In genomic region chr1:26290416-26291261, GRCh38 we compare ENCODE assay signal across 9 cellular contexts. TPM values are rescaled to one million over a fixed set of nuclear protein-coding genes. Genes with fewer than 3 reads are reported as not detected.
A peak's percentile ranks its signal among the peaks of the same experiment; 100 is the strongest.
DNase-seq lines count a peak whose midpoint lies in the region; ATAC-seq lines count a peak whose summit lies in the region.
"Had no signal": no experiment of that assay in that cellular context is flagged by ENCODE, and none has a peak within 500 bp of the region (broad histone marks: within the 10 kb centered on the region; RNA-seq: fewer than 3 reads in every experiment).

No MANE protein-coding gene starts in this region.

- H3K4ac ChIP-seq in neuronal stem cell (ENCODE audit: low read length): no peak overlapping the region

- no peak overlapping the region for H2AFZ ChIP-seq in neuronal stem cell (ENCODE audit: low read length)

- peak overlapping the region; percentile 89 for H3K27ac ChIP-seq in effector memory CD4-positive, alpha-beta T cell (ENCODE audit: insufficient read depth, low read length, poor library complexity, severe bottlenecking)
- H3K27ac ChIP-seq in neuronal stem cell (replicated peaks; ENCODE audit: low read length): no peak overlapping the region
- H3K27ac ChIP-seq: foreskin keratinocyte had no signal

- H4K91ac ChIP-seq in neuronal stem cell (ENCODE audit: low read depth, low read length, poor library complexity): no peak overlapping the region

- DNase-seq in ELF-1 (ENCODE audit: low read depth, low spot score) (peak; percentile 68), NOMO-1 treated with dmso at 0.1 percent for 144 hours (lab: John Stamatoyannopoulos, UW; ENCODE audit: unreplicated experiment) (peak; percentile 37), neuronal stem cell (ENCODE audit: low spot score) (no peak), amniotic stem cell (lab: John Stamatoyannopoulos, UW) (no peak), AG08395 (ENCODE audit: low spot score) (no peak), middle frontal gyrus (ENCODE audit: extremely low spot score, low spot score) (no peak)
- no peak for DNase-seq in effector memory CD4-positive, alpha-beta T cell
- DNase-seq: foreskin keratinocyte had no signal

- no peaks in the 10 kb centered on the region for H3K36me3 ChIP-seq in effector memory CD4-positive, alpha-beta T cell (ENCODE audit: control insufficient read depth, insufficient read depth, low read length)
- no peaks in the 10 kb centered on the region for H3K36me3 ChIP-seq in neuronal stem cell (replicated peaks in 1 of 2; ENCODE audit: control insufficient read depth in 2 of 2, insufficient read depth in 2 of 2, low read length in 2 of 2)

- H3K79me1 ChIP-seq in neuronal stem cell (ENCODE audit: low read depth, low read length): no peaks in the 10 kb centered on the region

- H4K8ac ChIP-seq in neuronal stem cell (ENCODE audit: low read depth, low read length): peak overlapping the region; percentile 30

- H3K27me3 ChIP-seq in effector memory CD4-positive, alpha-beta T cell (replicated peaks; ENCODE audit: control insufficient read depth, insufficient read depth, low read length, poor library complexity, severe bottlenecking): no peaks in the 10 kb centered on the region
- H3K27me3 ChIP-seq in neuronal stem cell (ENCODE audit: control insufficient read depth in 3 of 3, insufficient read depth in 3 of 3, low read depth in 1 of 3, low read length in 3 of 3): no peaks in the 10 kb centered on the region
- H3K27me3 ChIP-seq: foreskin keratinocyte had no signal

- H2AK5ac ChIP-seq in neuronal stem cell (ENCODE audit: low read depth, low read length): peak overlapping the region; percentile 90

- no CpG with 5 or more reads among the region's 17 CpGs for WGBS in neuronal stem cell (ENCODE audit: extremely low coverage in 2 of 2, insufficient read length in 2 of 2, insufficient replicate concordance in 1 of 2), 2 donors

- H3K9ac ChIP-seq in neuronal stem cell (ENCODE audit: low read depth, low read length, poor library complexity): peak overlapping the region; percentile 67

- H3K4me2 ChIP-seq in neuronal stem cell (ENCODE audit: insufficient read depth, low read length, poor library complexity, severe bottlenecking): no peak overlapping the region

- peak overlapping the region; percentile 94 for H3K18ac ChIP-seq in neuronal stem cell (ENCODE audit: low read length)

- H3K9me3 ChIP-seq in effector memory CD4-positive, alpha-beta T cell (ENCODE audit: control insufficient read depth, low read length): no peaks in the 10 kb centered on the region
- no peaks in the 10 kb centered on the region for H3K9me3 ChIP-seq in neuronal stem cell (replicated peaks in 1 of 2; ENCODE audit: control insufficient read depth in 2 of 2, insufficient read depth in 1 of 2, low read depth in 1 of 2, low read length in 2 of 2)

- H3K4me3 ChIP-seq in effector memory CD4-positive, alpha-beta T cell (ENCODE audit: insufficient read depth, low read depth, low read length, poor library complexity, severe bottlenecking): no peak overlapping the region
- H3K4me3 ChIP-seq in neuronal stem cell (ENCODE audit: low read length in 2 of 2): no peak overlapping the region

- ATAC-seq in GM18502 (IDR thresholded peaks at IDR 0.05; ENCODE audit: poor library complexity, unreplicated experiment): no peak
- ATAC-seq: foreskin keratinocyte had no signal

- H3K4me1 ChIP-seq in effector memory CD4-positive, alpha-beta T cell (ENCODE audit: control insufficient read depth, insufficient read depth, low read length, poor library complexity, severe bottlenecking): peaks cover 66% of the 10 kb centered on the region
- H3K4me1 ChIP-seq in neuronal stem cell (ENCODE audit: control insufficient read depth in 2 of 2, insufficient read depth in 1 of 2, low read depth in 1 of 2, low read length in 2 of 2): peaks cover 28 to 43% of the 10 kb centered on the region in 2 donors
- H3K4me1 ChIP-seq: foreskin keratinocyte had no signal

- peak overlapping the region; percentile 82 for H2BK12ac ChIP-seq in neuronal stem cell (ENCODE audit: low read length)

- peak overlapping the region; percentile 93 for H2BK5ac ChIP-seq in neuronal stem cell (ENCODE audit: low read length)

- peak overlapping the region; percentile 76 for H3K14ac ChIP-seq in neuronal stem cell (ENCODE audit: low read length)

- H2BK120ac ChIP-seq in neuronal stem cell (ENCODE audit: low read depth, low read length): peak overlapping the region; percentile 96

- H2BK15ac ChIP-seq in neuronal stem cell (ENCODE audit: low read length): peak overlapping the region; percentile 11

- H3K23ac ChIP-seq in neuronal stem cell (ENCODE audit: low read depth, low read length, poor library complexity): peak overlapping the region; percentile 47

RNA-seq across cellular contexts. Expression of gene SH3BGRL3, which starts 10.8 kb away (rescaled TPM):
- polyA plus RNA-seq in neuronal stem cell (2013, experiment 1 of 2): 112 TPM
- polyA plus RNA-seq in neuronal stem cell (2013, experiment 2 of 2): 106 TPM

RNA-seq across cellular contexts. Expression of gene UBXN11, which starts 15.8 kb away (rescaled TPM):
- 14.9 TPM for polyA plus RNA-seq in neuronal stem cell (2013, experiment 1 of 2)
- polyA plus RNA-seq in neuronal stem cell (2013, experiment 2 of 2): 13.6 TPM

RNA-seq across cellular contexts. Expression of gene CD52, which starts 27.1 kb away (rescaled TPM):
- 2.2 TPM for polyA plus RNA-seq in neuronal stem cell (2013, experiment 1 of 2)
- 1.7 TPM for polyA plus RNA-seq in neuronal stem cell (2013, experiment 2 of 2)

RNA-seq across cellular contexts. Expression of gene CEP85, which starts 56.6 kb away (rescaled TPM):
- 26.9 TPM for polyA plus RNA-seq in neuronal stem cell (2013, experiment 1 of 2)
- 26.9 TPM for polyA plus RNA-seq in neuronal stem cell (2013, experiment 2 of 2)

Comparison
In these comparisons a context has a peak if more than half of its experiments do, and no peak if none do; other contexts are left out.
1. DNase-seq: peak in ELF-1 (single experiment) and NOMO-1 treated with dmso at 0.1 percent for 144 hours (single experiment); none in effector memory CD4-positive, alpha-beta T cell (0 of 3), neuronal stem cell (single experiment), amniotic stem cell (single experiment), AG08395 (single experiment) and middle frontal gyrus (single experiment).